In genomic region chr2:105821428-105822125, GRCh38 we compare ENCODE assay signal across 13 cellular contexts.
DNase-seq lines count a peak whose midpoint lies in the region; ATAC-seq and TF ChIP-seq lines count a peak whose summit lies in the region.
"Had no signal": no experiment of that assay in that cellular context is flagged by ENCODE, and none has a peak within 500 bp of the region (broad histone marks: within the 10 kb centered on the region; RNA-seq: fewer than 3 reads in every experiment).

No MANE protein-coding gene starts in this region.

- no peaks in the 10 kb centered on the region for H3K9me3 ChIP-seq in Loucy (ENCODE audit: insufficient read depth, low read depth, low read length)
- no peaks in the 10 kb centered on the region for H3K9me3 ChIP-seq in trophoblast cell (ENCODE audit: insufficient read depth, low read depth, low read length)
- H3K9me3 ChIP-seq: esophagus squamous epithelium had no signal

- no peaks in the 10 kb centered on the region for H3K79me1 ChIP-seq in trophoblast cell (ENCODE audit: low read length)

- H3K27ac Mint-ChIP-seq in activated CD4-positive, alpha-beta T cell treated with anti-CD3 and anti-CD28 coated beads, Interleukin-2, amount 10 ng/mL, durations not matched to agents 24 days and 14 days, result peak overlapping the region; percentile 78
- H3K27ac Mint-ChIP-seq in activated naive CD8-positive, alpha-beta T cell treated with anti-CD3 and anti-CD28 coated beads for 36 hours, result peak overlapping the region; percentile 87

- peaks cover 62% of the 10 kb centered on the region for H3K36me3 Mint-ChIP-seq in activated CD4-positive, alpha-beta T cell treated with anti-CD3 and anti-CD28 coated beads, Interleukin-2, amount 10 ng/mL, durations not matched to agents 24 days and 14 days (ENCODE audit: low read depth)
- H3K36me3 Mint-ChIP-seq in activated naive CD8-positive, alpha-beta T cell treated with anti-CD3 and anti-CD28 coated beads for 36 hours, result peaks cover 75% of the 10 kb centered on the region

- no peak overlapping the region for H3K18ac ChIP-seq in trophoblast cell (ENCODE audit: low read length)

- no peak for TF ChIP-seq CTCF in Loucy (conservative IDR thresholded peaks at IDR 0.05; ENCODE audit: low read length)

- H3K4me3 ChIP-seq in Loucy (ENCODE audit: low read length, poor library complexity, severe bottlenecking) (peak overlapping the region; percentile 20), trophoblast cell (ENCODE audit: low read depth, low read length) (no peak overlapping the region)
- H3K4me3 ChIP-seq: esophagus squamous epithelium had no signal

- H4K91ac ChIP-seq in trophoblast cell (ENCODE audit: low read depth, low read length), result no peak overlapping the region

- H3K9ac ChIP-seq in Loucy (ENCODE audit: low read depth, low read length, poor library complexity, severe bottlenecking) (peak overlapping the region; percentile 47), trophoblast cell (ENCODE audit: low read length) (no peak overlapping the region)

- H3K79me2 ChIP-seq in Loucy (ENCODE audit: insufficient read depth, low read length), result peaks cover 74% of the 10 kb centered on the region
- no peaks in the 10 kb centered on the region for H3K79me2 ChIP-seq in trophoblast cell (ENCODE audit: control insufficient read depth, insufficient read depth, low read length, poor library complexity)

- intact Hi-C loops in activated CD4-positive, alpha-beta T cell treated with anti-CD3 and anti-CD28 coated beads, Interleukin-2, amount 10 ng/mL, durations not matched to agents 24 days and 14 days (cut with micrococcal nuclease), result no loop called here

- H3K36me3 ChIP-seq in Loucy (ENCODE audit: insufficient read depth, low read length), result peaks cover 24% of the 10 kb centered on the region
- peaks cover 2 to 7% of the 10 kb centered on the region in 2 experiments for H3K36me3 ChIP-seq in trophoblast cell (ENCODE audit: control insufficient read depth in 1 of 2, insufficient read depth in 2 of 2, low read length in 2 of 2)

- H3K4me2 ChIP-seq in Loucy (ENCODE audit: low read depth, low read length, poor library complexity, severe bottlenecking), result peak overlapping the region; percentile 52
- no peak overlapping the region for H3K4me2 ChIP-seq in trophoblast cell (ENCODE audit: low read length)

- H3K23ac ChIP-seq in trophoblast cell (ENCODE audit: low read length), result no peak overlapping the region

- no peak overlapping the region for H2AK5ac ChIP-seq in trophoblast cell (ENCODE audit: low read length)

- H4K20me1 ChIP-seq in Loucy (ENCODE audit: insufficient read depth, low read length, poor library complexity, severe bottlenecking), result peaks cover 4% of the 10 kb centered on the region

- ATAC-seq in HG02588 (IDR thresholded peaks at IDR 0.05; ENCODE audit: unreplicated experiment) (no peak), GM18870 (IDR thresholded peaks at IDR 0.05; ENCODE audit: unreplicated experiment) (no peak)

- peak overlapping the region; percentile 16 for H3K4me3 Mint-ChIP-seq in activated CD4-positive, alpha-beta T cell treated with anti-CD3 and anti-CD28 coated beads, Interleukin-2, amount 10 ng/mL, durations not matched to agents 24 days and 14 days
- no peak overlapping the region for H3K4me3 Mint-ChIP-seq in activated naive CD8-positive, alpha-beta T cell treated with anti-CD3 and anti-CD28 coated beads for 36 hours

- no peaks in the 10 kb centered on the region for H3F3A ChIP-seq in Loucy (ENCODE audit: low read depth)

- no peak for DNase-seq in activated CD4-positive, alpha-beta T cell treated with anti-CD3 and anti-CD28 coated beads, Interleukin-2, amount 10 ng/mL, durations not matched to agents 24 days and 14 days
- no peak for DNase-seq in activated CD4-positive, alpha-beta T cell treated with anti-CD3 and anti-CD28 coated beads for 4 hours
- no peak for DNase-seq in activated naive CD8-positive, alpha-beta T cell treated with anti-CD3 and anti-CD28 coated beads for 36 hours
- DNase-seq in trophoblast cell (no peak), NCI-H524 treated with DMSO at 0.1 percent for 48 hours (lab: John Stamatoyannopoulos, UW) (no peak)
- DNase-seq: activated CD8-positive, alpha-beta memory T cell treated with anti-CD3 and anti-CD28 coated beads, Interleukin-2, amount 50 U/mL, for 4 hours; esophagus squamous epithelium; GOT3; NCI-H774; stimulated activated CD4-positive, alpha-beta T cell treated with anti-CD3 and anti-CD28 coated beads, Interleukin-15, amount 100 ng/mL, for 24 hours had no signal

- no CpG with 5 or more reads among the region's 12 CpGs for WGBS in trophoblast cell (ENCODE audit: extremely low coverage, insufficient coverage, insufficient read length)

- H2BK120ac ChIP-seq in trophoblast cell (ENCODE audit: insufficient read depth, low read length, poor library complexity), result no peak overlapping the region

- no peak overlapping the region for H2BK12ac ChIP-seq in trophoblast cell (ENCODE audit: low read length)

- no peak overlapping the region for H4K8ac ChIP-seq in trophoblast cell (ENCODE audit: low read depth, low read length)

- H3K9me2 ChIP-seq in Loucy (replicated peaks; ENCODE audit: low read depth, low read length), result no peaks in the 10 kb centered on the region

- H3K9me3 Mint-ChIP-seq in activated CD4-positive, alpha-beta T cell treated with anti-CD3 and anti-CD28 coated beads, Interleukin-2, amount 10 ng/mL, durations not matched to agents 24 days and 14 days, result no peaks in the 10 kb centered on the region
- peaks cover 5% of the 10 kb centered on the region for H3K9me3 Mint-ChIP-seq in activated naive CD8-positive, alpha-beta T cell treated with anti-CD3 and anti-CD28 coated beads for 36 hours

- H3K27me3 Mint-ChIP-seq in activated CD4-positive, alpha-beta T cell treated with anti-CD3 and anti-CD28 coated beads, Interleukin-2, amount 10 ng/mL, durations not matched to agents 24 days and 14 days, result no peaks in the 10 kb centered on the region
- H3K27me3 Mint-ChIP-seq in activated naive CD8-positive, alpha-beta T cell treated with anti-CD3 and anti-CD28 coated beads for 36 hours, result no peaks in the 10 kb centered on the region

- H3K4ac ChIP-seq in trophoblast cell (ENCODE audit: low read depth, low read length), result peak overlapping the region; percentile 50

- H2AFZ ChIP-seq in Loucy (ENCODE audit: low read length) (no peak overlapping the region), trophoblast cell (ENCODE audit: insufficient read depth, low read length, poor library complexity) (no peak overlapping the region)

- no peak overlapping the region for H4K12ac ChIP-seq in trophoblast cell (ENCODE audit: low read depth, low read length)

- H2BK5ac ChIP-seq in trophoblast cell (ENCODE audit: low read depth, low read length, poor library complexity), result no peak overlapping the region

- no peak overlapping the region for H3K14ac ChIP-seq in trophoblast cell (ENCODE audit: low read length)

- H3K4me1 ChIP-seq in Loucy (ENCODE audit: insufficient read depth, low read length, poor library complexity, severe bottlenecking) (peaks cover 19% of the 10 kb centered on the region), trophoblast cell (ENCODE audit: control insufficient read depth in 1 of 2, insufficient read depth in 2 of 2, low read length in 2 of 2) (peaks cover 4% of the 10 kb centered on the region in 2 experiments)

- no peaks in the 10 kb centered on the region for H3K27me3 ChIP-seq in Loucy (ENCODE audit: insufficient read depth, low read length, poor library complexity, severe bottlenecking)
- no peaks in the 10 kb centered on the region for H3K27me3 ChIP-seq in trophoblast cell (ENCODE audit: insufficient read depth, low read length)
- H3K27me3 ChIP-seq: esophagus squamous epithelium had no signal

- H3K27ac ChIP-seq in trophoblast cell (ENCODE audit: low read depth, low read length), result no peak overlapping the region

- peaks cover 56% of the 10 kb centered on the region for H3K4me1 Mint-ChIP-seq in activated CD4-positive, alpha-beta T cell treated with anti-CD3 and anti-CD28 coated beads, Interleukin-2, amount 10 ng/mL, durations not matched to agents 24 days and 14 days
- H3K4me1 Mint-ChIP-seq in activated naive CD8-positive, alpha-beta T cell treated with anti-CD3 and anti-CD28 coated beads for 36 hours, result peaks cover 73% of the 10 kb centered on the region
